Comparison of ENCODE assay signal across 8 cellular contexts in the genomic region with DNA sequence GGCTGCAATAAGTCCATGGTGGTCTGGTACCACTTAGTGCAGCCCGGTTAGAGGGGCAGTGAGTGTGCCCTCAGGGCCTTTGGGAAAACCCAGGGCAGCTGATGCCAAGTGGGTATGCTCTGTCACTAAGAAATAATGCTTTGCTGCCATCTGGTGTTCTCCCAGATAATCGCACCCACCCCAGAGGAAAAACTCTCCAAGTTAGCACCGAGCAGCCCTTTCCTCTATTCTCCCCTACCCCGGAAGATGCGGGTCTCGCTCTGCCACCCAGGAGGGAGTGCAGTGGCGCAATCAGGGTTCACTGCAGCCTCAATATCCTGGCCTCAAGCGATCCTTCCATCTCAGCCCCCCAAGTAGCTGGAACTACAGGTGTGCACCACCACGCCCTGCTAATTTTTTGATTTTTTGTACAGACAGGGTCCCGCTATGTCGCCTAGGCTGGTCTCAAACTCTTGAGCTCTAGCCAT. TPM values are rescaled to one million over a fixed set of nuclear protein-coding genes. Genes with fewer than 3 reads are reported as not detected.
A peak's percentile ranks its signal among the peaks of the same experiment; 100 is the strongest.
DNase-seq lines count a peak whose midpoint lies in the region; ATAC-seq, FAIRE-seq and TF ChIP-seq lines count a peak whose summit lies in the region.

No MANE protein-coding gene starts in this region.

- H3K4me1 ChIP-seq in astrocyte (ENCODE audit: insufficient read depth, low read length) (peaks cover 14% of the 10 kb centered on the region), small intestine (ENCODE audit: control insufficient read depth in 2 of 2, insufficient read depth in 1 of 2, low read depth in 1 of 2, low read length in 1 of 2) (peaks cover 0 to 3% of the 10 kb centered on the region in 2 donors)

- no peak overlapping the region for H3K4me3 Mint-ChIP-seq in astrocyte (ENCODE audit: unreplicated experiment)

- H3K27ac ChIP-seq in astrocyte (ENCODE audit: low read depth, low read length) (no peak overlapping the region), small intestine (ENCODE audit: low read depth in 1 of 2, low read length in 1 of 2) (no peak overlapping the region)

- FAIRE-seq in astrocyte (lab: Jason Lieb, UNC) = no peak
- FAIRE-seq in small intestine (lab: Jason Lieb, UNC) = no peak

- WGBS in small intestine, 3 donors = 18 to 23% (median 20%) methylated on average over 11 of the region's 11 CpGs

- no peaks in the 10 kb centered on the region for H3K9me3 ChIP-seq in astrocyte (ENCODE audit: insufficient read depth, low read depth, low read length)
- no peaks in the 10 kb centered on the region for H3K9me3 ChIP-seq in small intestine (ENCODE audit: control insufficient read depth, low read depth)

- H3K27me3 ChIP-seq in astrocyte (ENCODE audit: insufficient read depth, low read length) (no peaks in the 10 kb centered on the region), small intestine (ENCODE audit: control insufficient read depth in 2 of 2, insufficient read depth in 2 of 2, low read length in 2 of 2) (no peaks in the 10 kb centered on the region)

- H3K36me3 Mint-ChIP-seq in astrocyte (ENCODE audit: low read depth, unreplicated experiment) = peaks cover 3% of the 10 kb centered on the region

- H3K27me3 Mint-ChIP-seq in astrocyte (ENCODE audit: low read depth, unreplicated experiment) = no peaks in the 10 kb centered on the region

- no peak overlapping the region for H3K9ac ChIP-seq in astrocyte (ENCODE audit: low read length)

- no peak overlapping the region for H3K27ac Mint-ChIP-seq in astrocyte (ENCODE audit: unreplicated experiment)

- no peaks in the 10 kb centered on the region for H3K9me3 Mint-ChIP-seq in astrocyte (ENCODE audit: unreplicated experiment)

- peak; percentile 73 for TF ChIP-seq CTCF in astrocyte (IDR thresholded peaks at IDR 0.05; ENCODE audit: insufficient read depth, low read depth, low read length)

- H3K4me1 Mint-ChIP-seq in astrocyte (ENCODE audit: low read depth, unreplicated experiment) = peaks cover 12% of the 10 kb centered on the region

- peak; percentile 52 for DNase-seq in NK-92 treated with Interleukin-12 subunit alpha and Interleukin-12 subunit beta, amount 100 ng/mL, for 24 hours (lab: John Stamatoyannopoulos, UW)
- DNase-seq in NK-92 (lab: John Stamatoyannopoulos, UW; ENCODE audit: unreplicated experiment) = no peak
- DNase-seq in NCI-H128 (lab: John Stamatoyannopoulos, UW; ENCODE audit: unreplicated experiment) = peak; percentile 25
- DNase-seq in T-helper 22 cell (ENCODE audit: low read depth) = peak; percentile 29
- DNase-seq in astrocyte (ENCODE audit: low read depth) = no peak
- DNase-seq in hippocampal formation (lab: John Stamatoyannopoulos, UW) = peak; percentile 41 to 45
- DNase-seq in small intestine = peak; percentile 70

- no peak overlapping the region for H3K4me3 ChIP-seq in astrocyte (ENCODE audit: insufficient read depth, low read depth, low read length)
- no peak overlapping the region for H3K4me3 ChIP-seq in small intestine (ENCODE audit: low read depth in 1 of 2, low read length in 2 of 2)

- H3K36me3 ChIP-seq in astrocyte (ENCODE audit: insufficient read depth, low read length) (peaks cover 4% of the 10 kb centered on the region), small intestine (ENCODE audit: control insufficient read depth in 2 of 2, insufficient read depth in 2 of 2, low read length in 2 of 2) (peaks cover 2 to 4% of the 10 kb centered on the region in 2 donors)

- H3K79me2 ChIP-seq in astrocyte (ENCODE audit: insufficient read depth, low read length) = no peaks in the 10 kb centered on the region

- H3K4me2 ChIP-seq in astrocyte (ENCODE audit: low read length) = peak overlapping the region; percentile 23

- H4K20me1 ChIP-seq in astrocyte (ENCODE audit: insufficient read depth, low read length) = no peaks in the 10 kb centered on the region

- no peak overlapping the region for H2AFZ ChIP-seq in astrocyte (ENCODE audit: low read depth, low read length)

- no peak for ATAC-seq in HG02852 (IDR thresholded peaks at IDR 0.05; ENCODE audit: unreplicated experiment)

RNA-seq across cellular contexts. Expression of gene DAPK2, which starts 21.3 kb away (rescaled TPM):
- 0.52 and 0.60 TPM in 2 replicates for total RNA-seq in astrocyte
- 10 to 100 TPM; 11.6 to 91.6 (median 83.4) TPM for polyA plus RNA-seq in small intestine

RNA-seq across cellular contexts. Expression of gene CIAO2A, which starts 26.0 kb away (rescaled TPM):
- 51.2 and 53.4 TPM in 2 replicates for total RNA-seq in astrocyte
- polyA plus RNA-seq in small intestine = 100 to 1,000 TPM; 136 to 259 (median 206) TPM

RNA-seq across cellular contexts. Expression of gene SNX1, which starts 28.2 kb away (rescaled TPM):
- total RNA-seq in astrocyte = 87.7 and 89.3 TPM in 2 replicates
- 10 to 100 TPM; 56.5 to 95.7 (median 58.7) TPM for polyA plus RNA-seq in small intestine

Comparison
In these comparisons a context has a peak if more than half of its experiments do, and no peak if none do; other contexts are left out.
1. DNase-seq: peak in NK-92 treated with Interleukin-12 subunit alpha and Interleukin-12 subunit beta, amount 100 ng/mL, for 24 hours (single experiment), NCI-H128 (single experiment), T-helper 22 cell (single experiment), hippocampal formation (2 of 2) and small intestine (single experiment); none in NK-92 (single experiment) and astrocyte (single experiment).